Comparison of ENCODE assay signal across 9 cellular contexts in genomic region chr16:2968368-2968737, GRCh38. TPM values are rescaled to one million over a fixed set of nuclear protein-coding genes. Genes with fewer than 3 reads are reported as not detected.
DNase-seq lines count a peak whose midpoint lies in the region; ATAC-seq and TF ChIP-seq lines count a peak whose summit lies in the region.
"Had no signal": no experiment of that assay in that cellular context is flagged by ENCODE, and none has a peak within 500 bp of the region (broad histone marks: within the 10 kb centered on the region; RNA-seq: fewer than 3 reads in every experiment).

No MANE protein-coding gene starts in this region.

- H3K27me3 ChIP-seq in duodenal mucosa (ENCODE audit: control insufficient read depth in 1 of 2, insufficient read depth in 2 of 2, low read length in 2 of 2), result peaks cover 33 to 41% of the 10 kb centered on the region in 2 donors
- peaks cover 49 to 74% (median 66%) of the 10 kb centered on the region in 3 donors for H3K27me3 ChIP-seq in sigmoid colon

- H3K4me3 ChIP-seq in duodenal mucosa (ENCODE audit: low read depth in 1 of 2, low read length in 2 of 2) (peak overlapping the region; percentile 79 to 83), sigmoid colon (peak overlapping the region in 3 of 4 donors; percentile 48 to 82 (median 69))

- 4 to 15% methylated on average over 18 of the region's 18 CpGs for WGBS in sigmoid colon, 2 donors

- ATAC-seq in GM18873 (IDR thresholded peaks at IDR 0.05; ENCODE audit: low FRiP score, unreplicated experiment), result peak; percentile 1
- no peak for ATAC-seq in HG03460 (IDR thresholded peaks at IDR 0.05; ENCODE audit: unreplicated experiment)
- no peak for ATAC-seq in esophagus mucosa
- ATAC-seq in GM18505 (IDR thresholded peaks at IDR 0.05; ENCODE audit: unreplicated experiment), result no peak

- peak overlapping the region in 1 of 2 donors; percentile 25 for H3K9ac ChIP-seq in duodenal mucosa (ENCODE audit: low read depth in 1 of 2, low read length in 2 of 2)

- H3K4me1 ChIP-seq in duodenal mucosa (ENCODE audit: control insufficient read depth in 1 of 2, insufficient read depth in 2 of 2, low read length in 2 of 2) (peaks cover 13 to 41% of the 10 kb centered on the region in 2 donors), sigmoid colon (peaks cover 0 to 61% (median 52%) of the 10 kb centered on the region in 4 donors)

- no peak for TF ChIP-seq CTCF in sigmoid colon (IDR thresholded peaks at IDR 0.05)

- intact Hi-C loops in sigmoid colon (cut with DNase I), result loop anchor here (2.0 kb wide), 1 partner anchor 14 kb away; no protein-coding TSS in a partner anchor

- no peak overlapping the region for H3K27ac ChIP-seq in duodenal mucosa (ENCODE audit: low read depth, low read length)
- H3K27ac ChIP-seq in sigmoid colon, result no peak overlapping the region

- TF ChIP-seq POLR2A in sigmoid colon (IDR thresholded peaks at IDR 0.05) (no peak), GM18505 (IDR thresholded peaks at IDR 0.05; ENCODE audit: borderline replicate concordance, extremely low read depth, insufficient read depth, insufficient read length) (no peak)

- DNase-seq in NCI-H526 treated with DMSO at 0.1 percent for 48 hours (lab: John Stamatoyannopoulos, UW) (peak; percentile 14), sigmoid colon (no peak), NCI-H446 treated with DMSO at 0.1 percent for 48 hours (lab: John Stamatoyannopoulos, UW) (no peak)

- no peaks in the 10 kb centered on the region for H3K9me3 ChIP-seq in duodenal mucosa (ENCODE audit: control insufficient read depth in 1 of 2, low read length in 2 of 2)
- H3K9me3 ChIP-seq in sigmoid colon, result no peaks in the 10 kb centered on the region

- TF ChIP-seq EP300 in sigmoid colon (IDR thresholded peaks at IDR 0.05), result no peak

- H3K36me3 ChIP-seq in duodenal mucosa (ENCODE audit: control insufficient read depth in 1 of 2, insufficient read depth in 2 of 2, low read length in 2 of 2) (peaks cover 0 to 3% of the 10 kb centered on the region in 2 donors), sigmoid colon (no peaks in the 10 kb centered on the region)

RNA-seq across cellular contexts. Expression of gene PAQR4, which starts 0.8 kb away (rescaled TPM):
- total RNA-seq in sigmoid colon (1 to 10 TPM in 2 of 4 donors, under 1 TPM in 2; 0.83 to 3.6 (median 1.0) TPM), esophagus mucosa (11.1 TPM)
- polyA plus RNA-seq in sigmoid colon, result 10 to 100 TPM in 1 of 3 donors, 1 to 10 TPM in 2; 3.6 to 22.1 (median 3.9) TPM

RNA-seq across cellular contexts. Expression of gene KREMEN2, which starts 4.3 kb away (rescaled TPM):
- total RNA-seq in sigmoid colon (not detected), esophagus mucosa (1.3 TPM)
- polyA plus RNA-seq in sigmoid colon, result 1 to 10 TPM; 1.0 to 1.8 (median 1.6) TPM

RNA-seq across cellular contexts. Expression of gene PKMYT1, which starts 11.9 kb away (rescaled TPM):
- total RNA-seq in sigmoid colon (under 1 TPM in 1 of 4 donors, not detected in 3; 0.95 TPM), esophagus mucosa (16.9 TPM)
- polyA plus RNA-seq in sigmoid colon, result 10 to 100 TPM in 1 of 3 donors, 1 to 10 TPM in 2; 1.6 to 33.1 (median 4.2) TPM

RNA-seq across cellular contexts. Expression of gene CLDN9, which starts 44.4 kb away (rescaled TPM):
- total RNA-seq in sigmoid colon (not detected), esophagus mucosa (not detected)
- under 1 TPM in 1 of 3 donors, not detected in 2; 0.28 TPM for polyA plus RNA-seq in sigmoid colon

RNA-seq across cellular contexts. Expression of gene CLDN6, which starts 49.6 kb away (rescaled TPM):
- not detected for total RNA-seq in sigmoid colon
- not detected for polyA plus RNA-seq in sigmoid colon
- not detected for total RNA-seq in esophagus mucosa
- total RNA-seq: NCI-H460 had no signal
